Comparison of ENCODE assay signal across 8 cellular contexts in the genomic region with DNA sequence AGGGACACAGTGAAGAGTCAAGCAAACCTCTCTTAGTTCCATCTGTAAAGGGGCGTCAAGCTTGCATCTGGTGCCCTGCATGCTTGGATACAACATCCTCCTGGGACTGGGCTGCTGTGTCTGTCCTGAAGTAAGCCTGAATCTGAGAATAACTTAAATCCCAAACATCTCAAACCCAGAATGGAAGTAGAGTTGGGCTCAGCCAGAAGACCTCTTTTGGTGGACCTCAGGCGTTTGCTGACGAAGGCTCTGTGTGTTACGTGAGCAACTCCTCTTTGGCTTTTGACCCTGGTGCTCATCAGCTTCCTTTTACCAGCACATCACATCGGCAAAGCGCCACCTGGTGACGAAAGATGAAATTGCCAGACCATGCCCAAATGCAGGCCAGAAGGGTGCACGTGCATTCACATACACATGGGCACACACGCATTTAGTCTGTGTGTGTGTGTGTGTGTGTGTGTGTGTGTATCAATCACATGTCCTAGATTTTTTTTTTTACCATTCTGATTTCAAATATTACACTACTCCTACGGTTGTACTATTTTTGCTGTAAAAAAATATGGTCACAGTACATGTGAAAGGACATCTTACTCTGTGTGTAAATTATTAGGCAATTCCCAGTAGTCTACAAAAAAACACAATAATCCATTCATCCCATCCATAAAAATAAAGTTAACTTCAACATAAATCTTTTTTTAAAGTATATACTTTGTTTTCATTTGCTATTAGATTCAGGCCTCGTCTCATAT. TPM values are rescaled to one million over a fixed set of nuclear protein-coding genes. Genes with fewer than 3 reads are reported as not detected.
DNase-seq lines count a peak whose midpoint lies in the region; ATAC-seq and TF ChIP-seq lines count a peak whose summit lies in the region.

No MANE protein-coding gene starts in this region.

- H4K20me1 ChIP-seq in DND-41 (ENCODE audit: insufficient read depth, low read length), result no peaks in the 10 kb centered on the region

- 10 to 12% methylated on average over 11 of the region's 11 CpGs for WGBS in body of pancreas, 2 donors
- WGBS in iPS DF 6.9 (ENCODE audit: insufficient coverage, insufficient read length), result no CpG with 5 or more reads among the region's 11 CpGs

- H3K36me3 ChIP-seq in DND-41 (ENCODE audit: insufficient read depth, low read length) (no peaks in the 10 kb centered on the region), body of pancreas (replicated peaks in 1 of 2; ENCODE audit: insufficient read depth in 1 of 2, low read depth in 2 of 2) (no peaks in the 10 kb centered on the region), iPS DF 6.9 (ENCODE audit: control insufficient read depth, insufficient read depth, low read length) (no peaks in the 10 kb centered on the region)

- peak; percentile 99 for TF ChIP-seq CTCF in DND-41 (IDR thresholded peaks at IDR 0.05; ENCODE audit: borderline replicate concordance, extremely low read depth, low read length, poor library complexity, severe bottlenecking)
- TF ChIP-seq CTCF in body of pancreas (IDR thresholded peaks at IDR 0.05), result peak; percentile 53 to 89 (median 88)

- intact Hi-C loops in body of pancreas (cut with DNase I), result no loop called here

- H3K9ac ChIP-seq in DND-41 (ENCODE audit: low read depth, low read length), result no peak overlapping the region

- DNase-seq in DND-41, result peak; percentile 97
- DNase-seq in NCI-H2227 (lab: John Stamatoyannopoulos, UW; ENCODE audit: unreplicated experiment), result peak; percentile 95
- peak; percentile 90 for DNase-seq in UCSD-AML1 (lab: John Stamatoyannopoulos, UW; ENCODE audit: unreplicated experiment)
- DNase-seq in body of pancreas, result peak; percentile 85 to 91 (median 91)
- peak; percentile 86 for DNase-seq in iPS DF 6.9 (ENCODE audit: low read depth, low spot score)
- peak; percentile 90 to 97 for DNase-seq in stimulated activated CD4-positive, alpha-beta T cell treated with anti-CD3 and anti-CD28 coated beads, Interleukin-12 subunit alpha, Interleukin-12 subunit beta, amount 100 ng/mL, for 24 hours (ENCODE audit: low read depth in 2 of 2)

- H3K27me3 ChIP-seq in DND-41 (ENCODE audit: insufficient read depth, low read length, poor library complexity) (no peaks in the 10 kb centered on the region), body of pancreas (no peaks in the 10 kb centered on the region), iPS DF 6.9 (ENCODE audit: control insufficient read depth, insufficient read depth, low read length) (no peaks in the 10 kb centered on the region)

- H3K4me3 ChIP-seq in DND-41 (ENCODE audit: low read depth in 1 of 2, low read length in 2 of 2) (no peak overlapping the region), body of pancreas (no peak overlapping the region), iPS DF 6.9 (ENCODE audit: low read length) (no peak overlapping the region)

- peaks cover 2% of the 10 kb centered on the region for H3K9me3 ChIP-seq in DND-41 (ENCODE audit: insufficient read depth, low read length, severe bottlenecking)
- no peaks in the 10 kb centered on the region for H3K9me3 ChIP-seq in body of pancreas
- no peaks in the 10 kb centered on the region for H3K9me3 ChIP-seq in iPS DF 6.9 (ENCODE audit: control insufficient read depth, insufficient read depth, low read length)

- peak overlapping the region; percentile 37; the same call in 1 of the 2 replicates for H3K4me2 ChIP-seq in DND-41 (ENCODE audit: insufficient read depth, low read length)

- peak; percentile 86 for ATAC-seq in DND-41 (ENCODE audit: insufficient read depth, low read depth)
- ATAC-seq in HG02973 (IDR thresholded peaks at IDR 0.05; ENCODE audit: unreplicated experiment), result peak; percentile 57
- ATAC-seq in body of pancreas, result peak; percentile 95
- no peak for ATAC-seq in GM19397 (IDR thresholded peaks at IDR 0.05; ENCODE audit: unreplicated experiment)

- H3K27ac ChIP-seq in DND-41 (ENCODE audit: low read length) (peak overlapping the region; percentile 79), body of pancreas (peak overlapping the region in 1 of 4 donors; percentile 40), iPS DF 6.9 (ENCODE audit: low read length) (no peak overlapping the region)

- TF ChIP-seq POLR2A in body of pancreas (IDR thresholded peaks at IDR 0.05), result no peak

- no peaks in the 10 kb centered on the region for H3K79me2 ChIP-seq in DND-41 (ENCODE audit: insufficient read depth, low read length)

- peak overlapping the region; percentile 75 for H2AFZ ChIP-seq in DND-41 (ENCODE audit: low read depth, low read length)

- H3K4me1 ChIP-seq in DND-41 (ENCODE audit: insufficient read depth, low read length) (peaks cover 39% of the 10 kb centered on the region), body of pancreas (no peaks in the 10 kb centered on the region), iPS DF 6.9 (ENCODE audit: control insufficient read depth, insufficient read depth, low read length) (no peaks in the 10 kb centered on the region; the same call in 1 of the 2 replicates)

RNA-seq across cellular contexts. Expression of gene FOXJ1, which starts 41.1 kb away (rescaled TPM):
- 1 to 10 TPM in 1 of 2 donors, under 1 TPM in 1; 0.33 to 3.4 TPM for total RNA-seq in body of pancreas

RNA-seq across cellular contexts. Expression of gene RNF157, which starts 58.1 kb away (rescaled TPM):
- 10 to 100 TPM in 1 of 2 donors, 1 to 10 TPM in 1; 4.7 to 29.3 TPM for total RNA-seq in body of pancreas
